In the genomic region with DNA sequence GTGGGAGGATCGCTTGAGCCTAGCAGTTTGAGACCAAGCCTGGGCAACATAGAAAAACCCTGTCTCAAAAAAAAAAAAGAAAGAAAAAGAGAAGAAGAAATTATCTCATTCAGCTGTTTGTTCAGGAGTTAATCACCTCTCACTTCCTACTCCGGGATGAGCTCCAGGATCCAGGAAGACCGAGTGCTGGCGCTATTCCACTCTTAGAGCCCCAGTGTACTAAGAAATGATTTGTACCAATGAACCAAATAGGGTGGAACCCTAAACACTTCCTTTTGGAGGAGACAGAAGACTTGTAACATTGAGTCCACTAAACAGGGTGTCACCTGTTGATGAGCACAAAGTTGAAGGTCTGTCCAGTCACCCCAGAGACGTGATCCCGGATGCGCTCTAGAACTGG, we compare ENCODE assay signal across 21 cellular contexts.
"Had no signal": no experiment of that assay in that cellular context is flagged by ENCODE, and none has a peak within 500 bp of the region (broad histone marks: within the 10 kb centered on the region; RNA-seq: fewer than 3 reads in every experiment).

No MANE protein-coding gene starts in this region.

- DNase-seq: activated B cell treated with CpG ODN at 0.5 μM for 24 hours; activated CD4-positive, alpha-beta T cell treated with anti-CD3 and anti-CD28 coated beads for 4 hours; activated CD8-positive, alpha-beta memory T cell treated with anti-CD3 and anti-CD28 coated beads, Interleukin-2, amount 50 U/mL, for 4 hours; activated gamma-delta T cell; activated naive CD8-positive, alpha-beta T cell treated with anti-CD3 and anti-CD28 coated beads, Interleukin-2, amount 10 ng/mL, durations not matched to agents 7 days and 5 days; activated T-cell treated with anti-CD3 and anti-CD28 coated beads, Interleukin-2, amount 50 U/mL, for 72 hours; brain microvascular endothelial cell; central memory CD4-positive, alpha-beta T cell; effector memory CD4-positive, alpha-beta T cell; esophagus squamous epithelium; heart right ventricle; left ventricle myocardium superior; stimulated activated CD8-positive, alpha-beta memory T cell treated with anti-CD3 and anti-CD28 coated beads, Interleukin-4, amount 100 ng/mL, for 48 hours; stimulated activated naive CD4-positive, alpha-beta T cell treated with Interleukin-2 at 50 U/mL for 16 hours; T-cell; upper lobe of left lung had no signal

- H3K9me3 ChIP-seq: esophagus squamous epithelium, heart right ventricle, suprapubic skin, upper lobe of left lung had no signal

- H3K9me3 Mint-ChIP-seq: activated B cell treated with CpG ODN at 0.5 μM for 24 hours; activated naive CD8-positive, alpha-beta T cell treated with anti-CD3 and anti-CD28 coated beads, Interleukin-2, amount 10 ng/mL, durations not matched to agents 7 days and 5 days; activated T-cell treated with anti-CD3 and anti-CD28 coated beads, Interleukin-2, amount 50 U/mL, for 72 hours; neural progenitor cell; T-cell had no signal

- H3K4me3 ChIP-seq: coronary artery, esophagus squamous epithelium, heart right ventricle, neural progenitor cell, suprapubic skin, upper lobe of left lung had no signal

- H3K27ac Mint-ChIP-seq: activated naive CD8-positive, alpha-beta T cell treated with anti-CD3 and anti-CD28 coated beads, Interleukin-2, amount 10 ng/mL, durations not matched to agents 7 days and 5 days; neural progenitor cell had no signal

- H3K27me3 ChIP-seq: brain microvascular endothelial cell, esophagus squamous epithelium, heart right ventricle, neural progenitor cell, suprapubic skin, upper lobe of left lung had no signal

- H3K27ac ChIP-seq: brain microvascular endothelial cell, coronary artery, esophagus squamous epithelium, heart right ventricle, neural progenitor cell, suprapubic skin, upper lobe of left lung had no signal

- H3K27me3 Mint-ChIP-seq: activated B cell treated with CpG ODN at 0.5 μM for 24 hours; activated naive CD8-positive, alpha-beta T cell treated with anti-CD3 and anti-CD28 coated beads, Interleukin-2, amount 10 ng/mL, durations not matched to agents 7 days and 5 days; progenitor cell of endocrine pancreas; T-cell had no signal

- ATAC-seq: activated T-cell treated with anti-CD3 and anti-CD28 coated beads, Interleukin-2, amount 50 U/mL, for 72 hours; heart right ventricle; left ventricle myocardium superior; SK-N-SH treated with all-trans-retinoic acid at 6 μM for 48 hours; T-cell had no signal

- H3K36me3 ChIP-seq: neural progenitor cell had no signal

- H3K4me3 Mint-ChIP-seq: activated B cell treated with CpG ODN at 0.5 μM for 24 hours; activated naive CD8-positive, alpha-beta T cell treated with anti-CD3 and anti-CD28 coated beads, Interleukin-2, amount 10 ng/mL, durations not matched to agents 7 days and 5 days; T-cell had no signal
